Comparison of ENCODE assay signal across 9 cellular contexts in genomic region chr19:871446-872265, GRCh38. TPM values are rescaled to one million over a fixed set of nuclear protein-coding genes. Genes with fewer than 3 reads are reported as not detected.
A peak's percentile ranks its signal among the peaks of the same experiment; 100 is the strongest.
DNase-seq lines count a peak whose midpoint lies in the region; ATAC-seq, FAIRE-seq and TF ChIP-seq lines count a peak whose summit lies in the region.
"Had no signal": no experiment of that assay in that cellular context is flagged by ENCODE, and none has a peak within 500 bp of the region (broad histone marks: within the 10 kb centered on the region; RNA-seq: fewer than 3 reads in every experiment).

No MANE protein-coding gene starts in this region.

- intact Hi-C loops in kidney (cut with DNase I) = no loop called here

- no peaks in the 10 kb centered on the region for H3K9me3 Mint-ChIP-seq in WTC11

- CTCF ChIA-PET in WTC11 (lab: Charles Lee) = interaction anchor here (0.7 to 2.1 kb wide), 4 partner anchors 8 to 47 kb away, joined by 3 to 7 read pairs (median 3); no protein-coding TSS in a partner anchor

- H3K27me3 Mint-ChIP-seq in WTC11 (ENCODE audit: low read depth) = no peaks in the 10 kb centered on the region

- peak overlapping the region in 1 of 2 donors; percentile 59 for H3K27ac ChIP-seq in kidney (ENCODE audit: low read depth in 2 of 2, low read length in 2 of 2)
- H3K27ac ChIP-seq: PC-9 had no signal

- peaks cover 20% of the 10 kb centered on the region for H3K36me3 Mint-ChIP-seq in WTC11

- H3K9me3 ChIP-seq in kidney (ENCODE audit: control insufficient read depth in 1 of 2, low read length in 2 of 2) = no peaks in the 10 kb centered on the region

- peaks cover 0 to 10% of the 10 kb centered on the region in 2 donors for H3K36me3 ChIP-seq in kidney (ENCODE audit: control insufficient read depth in 1 of 2, insufficient read depth in 2 of 2, low read length in 2 of 2)

- peak overlapping the region; percentile 95 for H3K27ac Mint-ChIP-seq in WTC11

- H3K4me1 Mint-ChIP-seq in WTC11 = peaks cover 5% of the 10 kb centered on the region

- FAIRE-seq in kidney (lab: Jason Lieb, UNC) (no peak), urothelium cell line (lab: Jason Lieb, UNC) (no peak)

- TF ChIP-seq CTCF in WTC11 (IDR thresholded peaks at IDR 0.05) (no peak), kidney (IDR thresholded peaks at IDR 0.05; ENCODE audit: borderline replicate concordance, extremely low read depth, insufficient read depth) (no peak)

- no peak overlapping the region for H3K4me3 ChIP-seq in kidney (ENCODE audit: low read length in 2 of 2)
- H3K4me3 ChIP-seq: PC-9 had no signal

- peak overlapping the region; percentile 59 for H3K4me3 Mint-ChIP-seq in WTC11

- ATAC-seq in WTC11 = peak; percentile 3; the same call in 1 of the 2 replicates
- ATAC-seq in GM21529 (IDR thresholded peaks at IDR 0.05; ENCODE audit: unreplicated experiment) = no peak
- no peak for ATAC-seq in GM21360 (IDR thresholded peaks at IDR 0.05; ENCODE audit: unreplicated experiment)

- H3K4me1 ChIP-seq in kidney (ENCODE audit: control insufficient read depth in 1 of 2, insufficient read depth in 1 of 2, low read depth in 1 of 2, low read length in 2 of 2) = peaks cover 0 to 4% of the 10 kb centered on the region in 2 donors

- POLR2A ChIA-PET in WTC11 (lab: Charles Lee) = interaction anchor here (0.6 to 0.8 kb wide), 2 partner anchors 27 to 62 kb away, joined by 3 to 4 read pairs; no protein-coding TSS in a partner anchor

- H3K9ac ChIP-seq in kidney (ENCODE audit: low read length in 2 of 2) = no peak overlapping the region

- DNase-seq in stimulated activated CD4-positive, alpha-beta T cell treated with anti-CD3 and anti-CD28 coated beads, Interleukin-1b, Interleukin-23, amount 100 ng/mL, for 48 hours = peak; percentile 19
- DNase-seq in stimulated activated CD4-positive, alpha-beta T cell treated with anti-CD3 and anti-CD28 coated beads, Interleukin-4, amount 100 ng/mL, for 1 hour = no peak
- DNase-seq in WTC11 (ENCODE audit: low spot score) (peak; percentile 62), kidney (peak; percentile 87), urothelium cell line (ENCODE audit: low spot score) (peak; percentile 62)
- DNase-seq in effector CD4-positive, alpha-beta T cell = no peak

TF ChIP-seq in WTC11, 78 proteins besides CTCF, POLR2A, EP300 and RAD21:
- no peak for TF ChIP-seq MYBL2 (CRISPR knock-in tag; IDR thresholded peaks at IDR 0.05)
- TF ChIP-seq SP1 (CRISPR knock-in tag; conservative IDR thresholded peaks at IDR 0.05) = 0 out of 2 replicates have a peak, but pooled peaks have one; percentile 16
- TF ChIP-seq FOXP1 (CRISPR knock-in tag; IDR thresholded peaks at IDR 0.05; ENCODE audit: borderline replicate concordance) = peak; percentile 36; the same call in 1 of the 2 replicates

RNA-seq across cellular contexts. Expression of gene CFD, which starts 12.2 kb away (rescaled TPM):
- 1.7 to 2.7 TPM (median 2.5 TPM) in 3 replicates for total RNA-seq in WTC11 (2021)
- 35.1 TPM for total RNA-seq in kidney
- polyA plus RNA-seq in kidney (ENCODE audit: insufficient read depth, low read depth, low replicate concordance) = 4.6 TPM

RNA-seq across cellular contexts. Expression of gene ELANE, which starts 19.6 kb away (rescaled TPM):
- total RNA-seq in WTC11 (2021) = not detected in 3 replicates
- 0.85 TPM for total RNA-seq in kidney
- polyA plus RNA-seq in kidney (ENCODE audit: insufficient read depth, low read depth, low replicate concordance) = not detected
- total RNA-seq: PC-9 had no signal

RNA-seq across cellular contexts. Expression of gene MED16, which starts 21.3 kb away (rescaled TPM):
- total RNA-seq in WTC11 (2021) (66.9 to 88.8 TPM (median 84.5 TPM) in 3 replicates), kidney (56.5 TPM)
- 72.1 TPM for polyA plus RNA-seq in kidney (ENCODE audit: insufficient read depth, low read depth, low replicate concordance)

RNA-seq across cellular contexts. Expression of gene RNU6-9, which starts 21.6 kb away (rescaled TPM):
- not detected in 3 replicates for total RNA-seq in WTC11 (2021)
- total RNA-seq in kidney = not detected
- not detected for polyA plus RNA-seq in kidney (ENCODE audit: insufficient read depth, low read depth, low replicate concordance)
- total RNA-seq: PC-9 had no signal

RNA-seq across cellular contexts. Expression of gene PRTN3, which starts 30.9 kb away (rescaled TPM):
- 0.53 to 0.82 TPM (median 0.61 TPM) in 3 replicates for total RNA-seq in WTC11 (2021)
- not detected for total RNA-seq in kidney
- not detected for polyA plus RNA-seq in kidney (ENCODE audit: insufficient read depth, low read depth, low replicate concordance)
- total RNA-seq: PC-9 had no signal

Comparison
In these comparisons a context has a peak if more than half of its experiments do, and no peak if none do; other contexts are left out.
1. DNase-seq: peak in stimulated activated CD4-positive, alpha-beta T cell treated with anti-CD3 and anti-CD28 coated beads, Interleukin-1b, Interleukin-23, amount 100 ng/mL, for 48 hours (single experiment), WTC11 (single experiment), kidney (single experiment) and urothelium cell line (single experiment); none in stimulated activated CD4-positive, alpha-beta T cell treated with anti-CD3 and anti-CD28 coated beads, Interleukin-4, amount 100 ng/mL, for 1 hour (single experiment) and effector CD4-positive, alpha-beta T cell (single experiment).